Comparison of ENCODE assay signal across 8 cellular contexts in the genomic region with DNA sequence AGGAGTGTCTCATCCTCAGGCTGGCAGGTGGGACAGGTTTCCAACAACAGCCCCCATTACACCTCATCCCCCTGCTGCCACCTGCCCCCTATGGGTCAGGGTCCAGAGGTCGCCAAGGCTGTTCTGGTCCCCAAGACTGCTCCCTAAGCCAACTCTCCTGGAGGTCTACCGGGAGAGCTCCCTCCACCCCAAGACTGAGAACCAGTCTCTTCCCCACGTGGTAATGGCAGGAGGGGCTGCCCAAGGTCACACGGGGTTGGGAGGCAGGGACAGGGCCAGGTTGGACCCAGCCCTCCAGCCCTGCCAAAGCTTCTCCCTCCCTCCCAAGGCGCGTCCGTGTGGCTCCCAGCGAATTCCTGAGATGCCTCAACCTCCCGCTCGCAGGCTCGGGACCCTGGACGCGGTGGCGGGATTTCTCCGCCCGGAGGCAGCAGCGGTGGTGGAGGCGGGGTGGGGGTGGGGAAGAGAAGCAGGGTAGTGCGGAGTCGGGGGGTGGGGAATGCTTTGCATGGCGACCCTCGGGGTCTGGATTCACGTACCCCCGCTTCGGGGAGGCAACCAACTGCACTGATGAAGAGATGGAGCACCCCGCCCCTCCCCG.
DNase-seq lines count a peak whose midpoint lies in the region; ATAC-seq and TF ChIP-seq lines count a peak whose summit lies in the region.

No MANE protein-coding gene starts in this region.

- ATAC-seq in HCT116 (peak; percentile 10), esophagus mucosa (no peak), HG02981 (IDR thresholded peaks at IDR 0.05; ENCODE audit: unreplicated experiment) (no peak), HG03469 (IDR thresholded peaks at IDR 0.05; ENCODE audit: unreplicated experiment) (no peak)
- no peak for ATAC-seq in stimulated activated naive CD8-positive, alpha-beta T cell treated with anti-CD3 and anti-CD28 coated beads, Interleukin-15, amount 100 ng/mL, for 72 hours

- peaks cover 48% of the 10 kb centered on the region for H3K4me1 Mint-ChIP-seq in activated naive CD8-positive, alpha-beta T cell (ENCODE audit: low read depth)
- H3K4me1 Mint-ChIP-seq in stimulated activated naive CD8-positive, alpha-beta T cell treated with anti-CD3 and anti-CD28 coated beads, Interleukin-15, amount 100 ng/mL, for 72 hours = peaks cover 59% of the 10 kb centered on the region

- peaks cover 2% of the 10 kb centered on the region for H3K36me3 Mint-ChIP-seq in activated naive CD8-positive, alpha-beta T cell

- no peak for DNase-seq in HCT116 (ENCODE audit: low read depth, low spot score)
- DNase-seq in stimulated activated naive CD8-positive, alpha-beta T cell treated with anti-CD3 and anti-CD28 coated beads, Interleukin-15, amount 100 ng/mL, for 72 hours = no peak
- DNase-seq in GM13976 (ENCODE audit: low spot score) = no peak

- H3K36me3 ChIP-seq in HCT116 (ENCODE audit: control insufficient read depth in 1 of 2, insufficient read depth in 2 of 2, low read length in 2 of 2) = no peaks in the 10 kb centered on the region

- H3K27me3 Mint-ChIP-seq in activated naive CD8-positive, alpha-beta T cell = no peaks in the 10 kb centered on the region
- H3K27me3 Mint-ChIP-seq in stimulated activated naive CD8-positive, alpha-beta T cell treated with anti-CD3 and anti-CD28 coated beads, Interleukin-15, amount 100 ng/mL, for 72 hours = no peaks in the 10 kb centered on the region

- no peaks in the 10 kb centered on the region for H3K9me3 ChIP-seq in HCT116 (ENCODE audit: control insufficient read depth in 1 of 2, insufficient read depth in 1 of 2, low read depth in 1 of 2, low read length in 2 of 2)
- H3K9me3 ChIP-seq in iPS-18c (ENCODE audit: control insufficient read depth, insufficient read depth, low read length) = no peaks in the 10 kb centered on the region

- H3K9ac ChIP-seq in HCT116 (ENCODE audit: low read length) = peak overlapping the region; percentile 66

- no TSS peak for BruUV-seq in HCT116 (replicated peaks; lab: Mats Ljungman, UMichigan)

- H3K9me2 ChIP-seq in HCT116 (ENCODE audit: insufficient read depth) = no peaks in the 10 kb centered on the region

- H3K27me3 ChIP-seq in HCT116 (ENCODE audit: insufficient read depth, low read length) = no peaks in the 10 kb centered on the region

- intact Hi-C loops in HCT116 (cut with micrococcal nuclease) = no loop called here

- POLR2A ChIA-PET in HCT116 (lab: Charles Lee) = interaction anchor here (0.7 kb wide), 3 partner anchors 11 to 154 kb away, joined by 3 to 5 read pairs (median 4); no protein-coding TSS in a partner anchor

- H2AFZ ChIP-seq in HCT116 (ENCODE audit: low read depth, low read length, poor library complexity, severe bottlenecking) = no peak overlapping the region

- TF ChIP-seq CTCF in HCT116 (IDR thresholded peaks at IDR 0.05 in 2 of 3, conservative IDR thresholded peaks at IDR 0.05 in 1 of 3; ENCODE audit: borderline replicate concordance in 1 of 3, insufficient read depth in 1 of 3, low read depth in 2 of 3, low read length in 2 of 3) (peak in 1 of 3 experiments; percentile 15; a peak in 1 of 6 replicates), GM13976 (IDR thresholded peaks at IDR 0.05; ENCODE audit: borderline replicate concordance, control extremely low read depth, extremely low read depth, insufficient read depth, missing control alignments) (no peak)

- peak overlapping the region; percentile 67 to 73 for H3K4me3 ChIP-seq in HCT116 (replicated peaks in 1 of 2; ENCODE audit: low read depth in 1 of 2, low read length in 2 of 2)
- peak overlapping the region; percentile 69 for H3K4me3 ChIP-seq in iPS-18c (ENCODE audit: insufficient read depth, low read depth, low read length)

- CTCF ChIA-PET in HCT116 (lab: Charles Lee) = interaction anchor here (0.6 to 3.0 kb wide), 2 partner anchors 9 to 186 kb away, joined by 3 to 35 read pairs; no protein-coding TSS in a partner anchor

- in situ Hi-C loops in GM13976 (cut with MboI; ENCODE audit: low sequenced_read_pairs, unreplicated experiment) = no loop called here

- peak overlapping the region; percentile 91 for H3K4me2 ChIP-seq in HCT116 (ENCODE audit: low read length)

- no peaks in the 10 kb centered on the region for H3K9me3 Mint-ChIP-seq in activated naive CD8-positive, alpha-beta T cell (ENCODE audit: low read depth)
- H3K9me3 Mint-ChIP-seq in stimulated activated naive CD8-positive, alpha-beta T cell treated with anti-CD3 and anti-CD28 coated beads, Interleukin-15, amount 100 ng/mL, for 72 hours = no peaks in the 10 kb centered on the region

- RAD21 ChIA-PET in HCT116 (lab: Charles Lee; ENCODE audit: low non-redundant PET in 1 of 2, low total read pairs in 2 of 2, uncharacterized antibody in 2 of 2, unreplicated experiment in 2 of 2) = no interaction called here

- no peak for TF ChIP-seq RAD21 in HCT116 (IDR thresholded peaks at IDR 0.05; ENCODE audit: low read depth)

- no peaks in the 10 kb centered on the region for H4K20me1 ChIP-seq in HCT116 (ENCODE audit: insufficient read depth)

- H3K27ac ChIP-seq in HCT116 (ENCODE audit: low read depth, low read length) = peak overlapping the region; percentile 73; the same call in 1 of the 2 replicates

- no peaks in the 10 kb centered on the region for H3K79me2 ChIP-seq in HCT116 (ENCODE audit: insufficient read depth, low read length)

- peaks cover 9 to 28% of the 10 kb centered on the region in 2 experiments for H3K4me1 ChIP-seq in HCT116 (ENCODE audit: control insufficient read depth in 1 of 2, insufficient read depth in 2 of 2, low read length in 2 of 2)

- no peak for TF ChIP-seq POLR2A in HCT116 (IDR thresholded peaks at IDR 0.05; ENCODE audit: borderline replicate concordance, extremely low read depth, insufficient read depth, insufficient read length)

- peak overlapping the region; percentile 3 for H3K27ac Mint-ChIP-seq in activated naive CD8-positive, alpha-beta T cell
- H3K27ac Mint-ChIP-seq in stimulated activated naive CD8-positive, alpha-beta T cell treated with anti-CD3 and anti-CD28 coated beads, Interleukin-15, amount 100 ng/mL, for 72 hours = no peak overlapping the region

- H3K4me3 Mint-ChIP-seq in activated naive CD8-positive, alpha-beta T cell = peak overlapping the region; percentile 56
- H3K4me3 Mint-ChIP-seq in stimulated activated naive CD8-positive, alpha-beta T cell treated with anti-CD3 and anti-CD28 coated beads, Interleukin-15, amount 100 ng/mL, for 72 hours = peak overlapping the region; percentile 49 to 70

TF ChIP-seq in HCT116, 20 proteins besides CTCF, POLR2A, EP300 and RAD21 (continues in another document):
- no peak for TF ChIP-seq POLR2AphosphoS5 (IDR thresholded peaks at IDR 0.05; ENCODE audit: low read depth, low read length)
- TF ChIP-seq CBX3 (IDR thresholded peaks at IDR 0.05; ENCODE audit: low read depth) = no peak
- TF ChIP-seq, protein P1, sequence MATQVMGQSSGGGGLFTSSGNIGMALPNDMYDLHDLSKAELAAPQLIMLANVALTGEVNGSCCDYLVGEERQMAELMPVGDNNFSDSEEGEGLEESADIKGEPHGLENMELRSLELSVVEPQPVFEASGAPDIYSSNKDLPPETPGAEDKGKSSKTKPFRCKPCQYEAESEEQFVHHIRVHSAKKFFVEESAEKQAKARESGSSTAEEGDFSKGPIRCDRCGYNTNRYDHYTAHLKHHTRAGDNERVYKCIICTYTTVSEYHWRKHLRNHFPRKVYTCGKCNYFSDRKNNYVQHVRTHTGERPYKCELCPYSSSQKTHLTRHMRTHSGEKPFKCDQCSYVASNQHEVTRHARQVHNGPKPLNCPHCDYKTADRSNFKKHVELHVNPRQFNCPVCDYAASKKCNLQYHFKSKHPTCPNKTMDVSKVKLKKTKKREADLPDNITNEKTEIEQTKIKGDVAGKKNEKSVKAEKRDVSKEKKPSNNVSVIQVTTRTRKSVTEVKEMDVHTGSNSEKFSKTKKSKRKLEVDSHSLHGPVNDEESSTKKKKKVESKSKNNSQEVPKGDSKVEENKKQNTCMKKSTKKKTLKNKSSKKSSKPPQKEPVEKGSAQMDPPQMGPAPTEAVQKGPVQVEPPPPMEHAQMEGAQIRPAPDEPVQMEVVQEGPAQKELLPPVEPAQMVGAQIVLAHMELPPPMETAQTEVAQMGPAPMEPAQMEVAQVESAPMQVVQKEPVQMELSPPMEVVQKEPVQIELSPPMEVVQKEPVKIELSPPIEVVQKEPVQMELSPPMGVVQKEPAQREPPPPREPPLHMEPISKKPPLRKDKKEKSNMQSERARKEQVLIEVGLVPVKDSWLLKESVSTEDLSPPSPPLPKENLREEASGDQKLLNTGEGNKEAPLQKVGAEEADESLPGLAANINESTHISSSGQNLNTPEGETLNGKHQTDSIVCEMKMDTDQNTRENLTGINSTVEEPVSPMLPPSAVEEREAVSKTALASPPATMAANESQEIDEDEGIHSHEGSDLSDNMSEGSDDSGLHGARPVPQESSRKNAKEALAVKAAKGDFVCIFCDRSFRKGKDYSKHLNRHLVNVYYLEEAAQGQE (IDR thresholded peaks at IDR 0.05; ENCODE audit: low read depth) = no peak
- TF ChIP-seq EGR1 (IDR thresholded peaks at IDR 0.05; ENCODE audit: low read depth) = no peak
- no peak for TF ChIP-seq FOSL1 (IDR thresholded peaks at IDR 0.05; ENCODE audit: low read depth)
- TF ChIP-seq, protein P2, sequence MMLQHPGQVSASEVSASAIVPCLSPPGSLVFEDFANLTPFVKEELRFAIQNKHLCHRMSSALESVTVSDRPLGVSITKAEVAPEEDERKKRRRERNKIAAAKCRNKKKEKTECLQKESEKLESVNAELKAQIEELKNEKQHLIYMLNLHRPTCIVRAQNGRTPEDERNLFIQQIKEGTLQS (IDR thresholded peaks at IDR 0.05) = no peak
- no peak for TF ChIP-seq SP1 (IDR thresholded peaks at IDR 0.05; ENCODE audit: low read depth)
- TF ChIP-seq ZFX (IDR thresholded peaks at IDR 0.05) = no peak
- TF ChIP-seq EZH2phosphoT487 (IDR thresholded peaks at IDR 0.05; ENCODE audit: borderline replicate concordance) = no peak
- TF ChIP-seq, protein P3, sequence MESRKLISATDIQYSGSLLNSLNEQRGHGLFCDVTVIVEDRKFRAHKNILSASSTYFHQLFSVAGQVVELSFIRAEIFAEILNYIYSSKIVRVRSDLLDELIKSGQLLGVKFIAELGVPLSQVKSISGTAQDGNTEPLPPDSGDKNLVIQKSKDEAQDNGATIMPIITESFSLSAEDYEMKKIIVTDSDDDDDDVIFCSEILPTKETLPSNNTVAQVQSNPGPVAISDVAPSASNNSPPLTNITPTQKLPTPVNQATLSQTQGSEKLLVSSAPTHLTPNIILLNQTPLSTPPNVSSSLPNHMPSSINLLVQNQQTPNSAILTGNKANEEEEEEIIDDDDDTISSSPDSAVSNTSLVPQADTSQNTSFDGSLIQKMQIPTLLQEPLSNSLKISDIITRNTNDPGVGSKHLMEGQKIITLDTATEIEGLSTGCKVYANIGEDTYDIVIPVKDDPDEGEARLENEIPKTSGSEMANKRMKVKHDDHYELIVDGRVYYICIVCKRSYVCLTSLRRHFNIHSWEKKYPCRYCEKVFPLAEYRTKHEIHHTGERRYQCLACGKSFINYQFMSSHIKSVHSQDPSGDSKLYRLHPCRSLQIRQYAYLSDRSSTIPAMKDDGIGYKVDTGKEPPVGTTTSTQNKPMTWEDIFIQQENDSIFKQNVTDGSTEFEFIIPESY (IDR thresholded peaks at IDR 0.05; ENCODE audit: extremely low read depth, insufficient replicate concordance, low read length) = no peak
- no peak for TF ChIP-seq JUND (IDR thresholded peaks at IDR 0.05)
